Comparison of ENCODE assay signal across 8 cellular contexts in genomic region chr19:39997595-39998216, GRCh38. TPM values are rescaled to one million over a fixed set of nuclear protein-coding genes. Genes with fewer than 3 reads are reported as not detected.
DNase-seq lines count a peak whose midpoint lies in the region; ATAC-seq and TF ChIP-seq lines count a peak whose summit lies in the region.

No MANE protein-coding gene starts in this region.

- CTCF ChIA-PET in CD4-positive, alpha-beta T cell (lab: Charles Lee), result interaction anchor here (2.9 kb wide), 1 partner anchor 27 kb away, joined by 13 read pairs; the partner anchor contains the start of gene PSMC4

- POLR2A ChIA-PET in CD4-positive, alpha-beta T cell (lab: Charles Lee), result interaction anchor here (0.9 to 2.6 kb wide), 4 partner anchors 9 to 93 kb away, joined by 3 to 53 read pairs (median 9); partner anchors contain the start of genes PSMC4 and ZNF780A

- peaks cover 30% of the 10 kb centered on the region for H3K36me3 Mint-ChIP-seq in CD4-positive, alpha-beta T cell (ENCODE audit: low read depth)
- peaks cover 50% of the 10 kb centered on the region for H3K36me3 Mint-ChIP-seq in brain

- H3K27ac ChIP-seq in CD4-positive, alpha-beta T cell (ENCODE audit: low read depth, low read length), result peak overlapping the region; percentile 84

- H3K36me3 ChIP-seq in mucosa of stomach (ENCODE audit: control insufficient read depth, insufficient read depth, low read length), result no peaks in the 10 kb centered on the region

- no peaks in the 10 kb centered on the region for H3K27me3 ChIP-seq in CD4-positive, alpha-beta T cell (ENCODE audit: control insufficient read depth, insufficient read depth, low read length)
- no peaks in the 10 kb centered on the region for H3K27me3 ChIP-seq in mucosa of stomach (ENCODE audit: control insufficient read depth, insufficient read depth, low read length)

- H3K4me1 Mint-ChIP-seq in CD4-positive, alpha-beta T cell (ENCODE audit: low read depth), result peaks cover 45% of the 10 kb centered on the region
- peaks cover 35% of the 10 kb centered on the region for H3K4me1 Mint-ChIP-seq in brain

- intact Hi-C loops in CD4-positive, alpha-beta T cell (cut with DNase I, micrococcal nuclease), result loop anchor here (5.0 to 10.0 kb wide), 5 partner anchors 57 to 197 kb away; partner anchors contain the start of genes ZNF780B (in 2 of the 2), MAP3K10 (in 1 of the 2) and ZNF780A (in 1 of the 2)

- peak overlapping the region; percentile 96 for H3K4me3 Mint-ChIP-seq in CD4-positive, alpha-beta T cell
- peak overlapping the region; percentile 95 to 99 (median 98) for H3K4me3 Mint-ChIP-seq in brain

- peak; percentile 25 for ATAC-seq in CD4-positive, alpha-beta T cell (ENCODE audit: poor library complexity)

- peak overlapping the region; percentile 96 for H3K4me3 ChIP-seq in Jurkat, Clone E6-1 (ENCODE audit: low read length)
- H3K4me3 ChIP-seq in mucosa of stomach (ENCODE audit: low read length), result peak overlapping the region; percentile 97

- no peak for TF ChIP-seq CTCF in CD4-positive, alpha-beta T cell (IDR thresholded peaks at IDR 0.05)
- no peak for TF ChIP-seq CTCF in brain (conservative IDR thresholded peaks at IDR 0.05)

- H3K9me3 ChIP-seq in CD4-positive, alpha-beta T cell (ENCODE audit: control insufficient read depth, low read length), result peaks cover 12% of the 10 kb centered on the region
- no peaks in the 10 kb centered on the region for H3K9me3 ChIP-seq in mucosa of stomach (ENCODE audit: control insufficient read depth, low read length)

- peaks cover 10% of the 10 kb centered on the region for H3K4me1 ChIP-seq in mucosa of stomach (ENCODE audit: control insufficient read depth, insufficient read depth, low read length)

- H3K9me3 Mint-ChIP-seq in CD4-positive, alpha-beta T cell, result peaks cover 6% of the 10 kb centered on the region
- peaks cover 3 to 19% (median 14%) of the 10 kb centered on the region in 5 experiments for H3K9me3 Mint-ChIP-seq in brain

- no peaks in the 10 kb centered on the region for H3K27me3 Mint-ChIP-seq in CD4-positive, alpha-beta T cell
- H3K27me3 Mint-ChIP-seq in brain, result peaks cover 23% of the 10 kb centered on the region

- H3K27ac Mint-ChIP-seq in CD4-positive, alpha-beta T cell, result peak overlapping the region; percentile 84
- peak overlapping the region; percentile 92 to 97 (median 96) for H3K27ac Mint-ChIP-seq in brain

- peak in 1 of 10 experiments; percentile 19 for DNase-seq in CD4-positive, alpha-beta T cell
- DNase-seq in Jurkat, Clone E6-1 (ENCODE audit: low read depth, low spot score), result no peak
- no peak for DNase-seq in GM19240 (ENCODE audit: insufficient read length, low spot score)
- DNase-seq in ureter (ENCODE audit: low spot score), result no peak
- no peak for DNase-seq in middle frontal gyrus (ENCODE audit: extremely low spot score, low spot score)
- no peak for DNase-seq in amniotic stem cell (lab: John Stamatoyannopoulos, UW)

- H3K9ac ChIP-seq in mucosa of stomach (ENCODE audit: low read length), result peak overlapping the region; percentile 82

RNA-seq across cellular contexts. Expression of gene ZNF546, which starts 0.8 kb away (rescaled TPM):
- 1 to 10 TPM; 2.4 to 3.8 TPM for total RNA-seq in CD4-positive, alpha-beta T cell
- 2.2 TPM for polyA plus RNA-seq in Jurkat, Clone E6-1 (2012; ENCODE audit: insufficient read depth, insufficient read length)
- 0.29 TPM for polyA plus RNA-seq in brain (ENCODE audit: insufficient read depth, low read depth, low replicate concordance)
- total RNA-seq in ureter, result 7.9 TPM

RNA-seq across cellular contexts. Expression of gene PSMC4, which starts 26.7 kb away (rescaled TPM):
- 10 to 100 TPM; 61.3 to 67.4 TPM for total RNA-seq in CD4-positive, alpha-beta T cell
- polyA plus RNA-seq in Jurkat, Clone E6-1 (2012; ENCODE audit: insufficient read depth, insufficient read length), result 154 TPM
- 99.9 TPM for polyA plus RNA-seq in brain (ENCODE audit: insufficient read depth, low read depth, low replicate concordance)
- total RNA-seq in ureter, result 97.6 TPM

RNA-seq across cellular contexts. Expression of gene ZNF780B, which starts 58.3 kb away (rescaled TPM):
- total RNA-seq in CD4-positive, alpha-beta T cell, result 10 to 100 TPM; 11.8 to 12.0 TPM
- polyA plus RNA-seq in Jurkat, Clone E6-1 (2012; ENCODE audit: insufficient read depth, insufficient read length), result 6.0 TPM
- polyA plus RNA-seq in brain (ENCODE audit: insufficient read depth, low read depth, low replicate concordance), result 0.88 TPM
- total RNA-seq in ureter, result 38.2 TPM
